ENCODE assay signal across 1 cellular context in genomic region chr10:20971901-20972300, GRCh38.
TF ChIP-seq lines count a peak whose summit lies in the region.

No MANE protein-coding gene starts in this region.

TF ChIP-seq in endothelial cell of umbilical vein, 7 proteins besides CTCF, POLR2A, EP300 and RAD21:
- TF ChIP-seq POLR2AphosphoS5 (IDR thresholded peaks at IDR 0.05; ENCODE audit: insufficient read depth, low read depth, low read length) (no peak), JUN (IDR thresholded peaks at IDR 0.05; ENCODE audit: borderline replicate concordance, insufficient read depth, insufficient read length, low read depth) (no peak), EZH2 (IDR thresholded peaks at IDR 0.05; ENCODE audit: borderline replicate concordance, low read depth, low read length, severe bottlenecking) (no peak), FOS (IDR thresholded peaks at IDR 0.05; ENCODE audit: borderline replicate concordance, insufficient read depth, low read length) (no peak), MYC (IDR thresholded peaks at IDR 0.05; ENCODE audit: low read depth, low read length) (no peak), GATA2 (IDR thresholded peaks at IDR 0.05; ENCODE audit: insufficient read depth, insufficient read length, low read depth, low read length) (no peak), MAX (IDR thresholded peaks at IDR 0.05; ENCODE audit: insufficient read depth, insufficient read length) (no peak)
